Comparison of ENCODE assay signal across 1 cellular context in genomic region chrX:54180403-54180802, GRCh38.
TF ChIP-seq lines count a peak whose summit lies in the region.

No MANE protein-coding gene starts in this region.

TF ChIP-seq in SK-N-SH, 30 proteins besides CTCF, POLR2A, EP300 and RAD21 (continued from another document):
- TF ChIP-seq, protein P1, sequence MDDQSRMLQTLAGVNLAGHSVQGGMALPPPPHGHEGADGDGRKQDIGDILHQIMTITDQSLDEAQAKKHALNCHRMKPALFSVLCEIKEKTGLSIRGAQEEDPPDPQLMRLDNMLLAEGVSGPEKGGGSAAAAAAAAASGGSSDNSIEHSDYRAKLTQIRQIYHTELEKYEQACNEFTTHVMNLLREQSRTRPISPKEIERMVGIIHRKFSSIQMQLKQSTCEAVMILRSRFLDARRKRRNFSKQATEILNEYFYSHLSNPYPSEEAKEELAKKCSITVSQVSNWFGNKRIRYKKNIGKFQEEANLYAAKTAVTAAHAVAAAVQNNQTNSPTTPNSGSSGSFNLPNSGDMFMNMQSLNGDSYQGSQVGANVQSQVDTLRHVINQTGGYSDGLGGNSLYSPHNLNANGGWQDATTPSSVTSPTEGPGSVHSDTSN (IDR thresholded peaks at IDR 0.05) = no peak
